In genomic region chr16:8756755-8757154, GRCh38 we compare ENCODE assay signal across 24 cellular contexts. TPM values are rescaled to one million over a fixed set of nuclear protein-coding genes. Genes with fewer than 3 reads are reported as not detected.
A peak's percentile ranks its signal among the peaks of the same experiment; 100 is the strongest.
DNase-seq lines count a peak whose midpoint lies in the region; ATAC-seq and TF ChIP-seq lines count a peak whose summit lies in the region.
"Had no signal": no experiment of that assay in that cellular context is flagged by ENCODE, and none has a peak within 500 bp of the region (broad histone marks: within the 10 kb centered on the region; RNA-seq: fewer than 3 reads in every experiment).

No MANE protein-coding gene starts in this region.

- no peak for TF ChIP-seq CTCF in tibial nerve (IDR thresholded peaks at IDR 0.05)

- H3K27me3 ChIP-seq in tibial nerve = no peaks in the 10 kb centered on the region
- H3K27me3 ChIP-seq: SJSA1 had no signal

- TF ChIP-seq EP300 in tibial nerve (IDR thresholded peaks at IDR 0.05) = no peak

- peak; percentile 58 for ATAC-seq in esophagus mucosa
- ATAC-seq in GM21423 (IDR thresholded peaks at IDR 0.05; ENCODE audit: unreplicated experiment) = no peak
- ATAC-seq: CD8-positive, alpha-beta T cell had no signal

- DNase-seq in DMS 273 (lab: John Stamatoyannopoulos, UW; ENCODE audit: unreplicated experiment) (peak; percentile 39), DMS 273 treated with DMSO at 0.1 percent for 48 hours (lab: John Stamatoyannopoulos, UW) (no peak), NCI-H1694 (lab: John Stamatoyannopoulos, UW) (peak; percentile 26), amniotic epithelial cell (ENCODE audit: low read depth) (peak; percentile 21), putamen (ENCODE audit: low spot score) (no peak), tibial nerve (ENCODE audit: low spot score in 2 of 2) (no peak)
- DNase-seq: Caco-2; CD8-positive, alpha-beta T cell; H9; KG1; MM.1S; NCI-H1048; NCI-H1417; NCI-H187; NCI-H2081 treated with DMSO at 0.1 percent for 48 hours; NCI-H446 treated with DMSO at 0.1 percent for 48 hours; NCI-H748 treated with DMSO at 0.1 percent for 48 hours; Right ventricle myocardium superior; T-helper 2 cell had no signal

- no peak overlapping the region for H3K27ac ChIP-seq in tibial nerve
- H3K27ac ChIP-seq: 22Rv1, C4-2B, SJSA1 had no signal

- no peak overlapping the region for H3K4me3 ChIP-seq in tibial nerve
- H3K4me3 ChIP-seq: SJSA1 had no signal

- H3K36me3 ChIP-seq in tibial nerve = peaks cover 0 to 73% (median 0%) of the 10 kb centered on the region in 3 donors
- H3K36me3 ChIP-seq: SJSA1 had no signal

- TF ChIP-seq POLR2A in tibial nerve (IDR thresholded peaks at IDR 0.05) = no peak

- H3K9me3 ChIP-seq in tibial nerve = no peaks in the 10 kb centered on the region
- H3K9me3 ChIP-seq: Caco-2, SJSA1 had no signal

- no peaks in the 10 kb centered on the region for H3K4me1 ChIP-seq in tibial nerve

- WGBS in tibial nerve, 2 donors = 95 to 96% methylated on average over 5 of the region's 5 CpGs

RNA-seq across cellular contexts. Expression of gene TMEM186, which starts 40.7 kb away (rescaled TPM):
- total RNA-seq in esophagus mucosa (6.6 TPM), tibial nerve (1 to 10 TPM; 5.7 to 9.6 (median 7.2) TPM)

RNA-seq across cellular contexts. Expression of gene PMM2, which starts 40.9 kb away (rescaled TPM):
- total RNA-seq in esophagus mucosa = 35.2 TPM
- 10 to 100 TPM; 37.6 to 73.8 (median 52.7) TPM for total RNA-seq in tibial nerve

Comparison
In these comparisons a context has a peak if more than half of its experiments do, and no peak if none do; other contexts are left out.
1. DNase-seq: peak in DMS 273 (single experiment), NCI-H1694 (single experiment) and amniotic epithelial cell (single experiment); none in DMS 273 treated with DMSO at 0.1 percent for 48 hours (single experiment), putamen (single experiment) and tibial nerve (0 of 2).